18 cellular contexts compared by ENCODE assay signal in the genomic region with DNA sequence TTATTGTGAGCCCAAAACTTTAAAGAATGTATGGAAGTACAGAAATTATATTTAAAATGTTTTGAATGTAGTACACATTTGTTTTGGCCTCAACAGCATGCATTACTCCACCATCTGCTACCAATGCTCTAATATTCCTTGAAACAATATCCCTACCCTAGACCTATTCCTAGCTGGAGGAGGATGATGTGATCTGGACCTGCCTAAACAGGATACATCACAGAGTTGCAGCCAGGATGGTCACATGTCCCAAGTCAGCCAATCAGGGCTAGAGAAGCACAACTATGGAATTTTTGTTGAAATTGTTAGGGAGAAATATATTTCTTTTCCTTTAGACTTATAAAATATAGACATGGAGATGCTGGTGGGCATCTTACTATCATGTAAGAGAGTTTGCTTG.
DNase-seq lines count a peak whose midpoint lies in the region; ATAC-seq and TF ChIP-seq lines count a peak whose summit lies in the region.
"Had no signal": no experiment of that assay in that cellular context is flagged by ENCODE, and none has a peak within 500 bp of the region (broad histone marks: within the 10 kb centered on the region; RNA-seq: fewer than 3 reads in every experiment).

No MANE protein-coding gene starts in this region.

- DNase-seq in NCI-H2171 treated with DMSO at 0.1 percent for 48 hours (lab: John Stamatoyannopoulos, UW): peak; percentile 7
- DNase-seq in NCI-H2171 (lab: John Stamatoyannopoulos, UW): no peak
- peak; percentile 78 for DNase-seq in adipocyte (ENCODE audit: low read depth)
- DNase-seq in fibroblast of mammary gland (ENCODE audit: low read depth): peak; percentile 32
- DNase-seq in esophagus squamous epithelium (lab: John Stamatoyannopoulos, UW): no peak
- DNase-seq in mucosa of descending colon: no peak
- DNase-seq: activated CD4-positive, CD25-positive, alpha-beta regulatory T cell; activated naive CD4-positive, alpha-beta T cell treated with anti-CD3 and anti-CD28 coated beads for 36 hours; COR-L47; KG1; natural killer cell; NCI-H1436 treated with DMSO at 0.1 percent for 48 hours; NCI-H526; retina; upper lobe of left lung had no signal

- no peaks in the 10 kb centered on the region for H3K36me3 ChIP-seq in adipocyte (ENCODE audit: control insufficient read depth, insufficient read depth, low read length, severe bottlenecking)
- H3K36me3 ChIP-seq in esophagus squamous epithelium: no peaks in the 10 kb centered on the region
- H3K36me3 ChIP-seq in mucosa of descending colon (ENCODE audit: low read depth): no peaks in the 10 kb centered on the region
- H3K36me3 ChIP-seq: upper lobe of left lung had no signal

- ATAC-seq in GM19035 (IDR thresholded peaks at IDR 0.05; ENCODE audit: unreplicated experiment) (no peak), GM21360 (IDR thresholded peaks at IDR 0.05; ENCODE audit: unreplicated experiment) (no peak), mucosa of descending colon (no peak)
- ATAC-seq: natural killer cell had no signal

- no peak for TF ChIP-seq CTCF in fibroblast of mammary gland (conservative IDR thresholded peaks at IDR 0.05; ENCODE audit: control insufficient read depth, insufficient read depth, low read depth, low read length)
- no peak for TF ChIP-seq CTCF in esophagus squamous epithelium (IDR thresholded peaks at IDR 0.05)
- TF ChIP-seq CTCF in mucosa of descending colon (IDR thresholded peaks at IDR 0.05): no peak

- intact Hi-C loops in esophagus squamous epithelium (cut with DNase I) (no loop called here), mucosa of descending colon (cut with DNase I, micrococcal nuclease) (no loop called here)

- no peak overlapping the region for H3K9ac ChIP-seq in adipocyte (ENCODE audit: low read length)

- H3K9me3 ChIP-seq in adipocyte (ENCODE audit: control insufficient read depth, low read length): no peaks in the 10 kb centered on the region
- H3K9me3 ChIP-seq in esophagus squamous epithelium: no peaks in the 10 kb centered on the region
- no peaks in the 10 kb centered on the region for H3K9me3 ChIP-seq in mucosa of descending colon
- H3K9me3 ChIP-seq: upper lobe of left lung had no signal

- H3K4me1 ChIP-seq in adipocyte (ENCODE audit: control insufficient read depth, insufficient read depth, low read length) (peaks cover 3% of the 10 kb centered on the region), esophagus squamous epithelium (no peaks in the 10 kb centered on the region), mucosa of descending colon (ENCODE audit: low read depth) (no peaks in the 10 kb centered on the region)
- H3K4me1 ChIP-seq: upper lobe of left lung had no signal

- H3K27me3 ChIP-seq in adipocyte (replicated peaks; ENCODE audit: control insufficient read depth, insufficient read depth, low read length) (no peaks in the 10 kb centered on the region), esophagus squamous epithelium (no peaks in the 10 kb centered on the region)
- H3K27me3 ChIP-seq: upper lobe of left lung had no signal

- TF ChIP-seq POLR2A in esophagus squamous epithelium (IDR thresholded peaks at IDR 0.05): no peak

- H3K4me3 ChIP-seq in adipocyte (ENCODE audit: low read length) (no peak overlapping the region), fibroblast of mammary gland (ENCODE audit: control insufficient read depth, low read depth, low read length) (no peak overlapping the region), esophagus squamous epithelium (no peak overlapping the region), mucosa of descending colon (no peak overlapping the region)
- H3K4me3 ChIP-seq: upper lobe of left lung had no signal

- H3K27ac ChIP-seq in esophagus squamous epithelium: no peak overlapping the region
- H3K27ac ChIP-seq: epithelial cell of prostate, upper lobe of left lung had no signal

Comparison
In these comparisons a context has a peak if more than half of its experiments do, and no peak if none do; other contexts are left out.
1. DNase-seq: peak in NCI-H2171 treated with DMSO at 0.1 percent for 48 hours (single experiment), adipocyte (single experiment) and fibroblast of mammary gland (single experiment); none in NCI-H2171 (single experiment), esophagus squamous epithelium (single experiment) and mucosa of descending colon (0 of 3).